In genomic region chr12:66176525-66176924, GRCh38 we compare ENCODE assay signal across 1 cellular context.
TF ChIP-seq lines count a peak whose summit lies in the region.

No MANE protein-coding gene starts in this region.

TF ChIP-seq in HepG2, 621 proteins besides CTCF, POLR2A, EP300 and RAD21:
- TF ChIP-seq, protein P1, sequence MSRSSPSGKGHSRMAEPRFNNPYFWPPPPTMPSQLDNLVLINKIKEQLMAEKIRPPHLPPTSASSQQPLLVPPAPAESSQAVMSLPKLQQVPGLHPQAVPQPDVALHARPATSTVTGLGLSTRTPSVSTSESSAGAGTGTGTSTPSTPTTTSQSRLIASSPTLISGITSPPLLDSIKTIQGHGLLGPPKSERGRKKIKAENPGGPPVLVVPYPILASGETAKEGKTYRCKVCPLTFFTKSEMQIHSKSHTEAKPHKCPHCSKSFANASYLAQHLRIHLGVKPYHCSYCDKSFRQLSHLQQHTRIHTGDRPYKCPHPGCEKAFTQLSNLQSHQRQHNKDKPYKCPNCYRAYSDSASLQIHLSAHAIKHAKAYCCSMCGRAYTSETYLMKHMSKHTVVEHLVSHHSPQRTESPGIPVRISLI (CRISPR knock-in tag; IDR thresholded peaks at IDR 0.05; ENCODE audit: borderline replicate concordance): no peak
- TF ChIP-seq ZMAT3 (CRISPR knock-in tag; conservative IDR thresholded peaks at IDR 0.05) (no peak), ZNF709 (CRISPR knock-in tag; IDR thresholded peaks at IDR 0.05) (no peak), JDP2 (CRISPR knock-in tag; IDR thresholded peaks at IDR 0.05; ENCODE audit: borderline replicate concordance) (no peak), ZNF788 (CRISPR knock-in tag; IDR thresholded peaks at IDR 0.05; ENCODE audit: borderline replicate concordance) (no peak), ZNF263 (CRISPR knock-in tag; IDR thresholded peaks at IDR 0.05) (no peak), SRY (CRISPR knock-in tag; IDR thresholded peaks at IDR 0.05) (no peak), ZNF382 (CRISPR knock-in tag; IDR thresholded peaks at IDR 0.05; ENCODE audit: borderline replicate concordance) (no peak), JUN (CRISPR knock-in tag; IDR thresholded peaks at IDR 0.05) (no peak), ZNF782 (CRISPR knock-in tag; IDR thresholded peaks at IDR 0.05; ENCODE audit: borderline replicate concordance) (no peak), AKAP8 (CRISPR knock-in tag; IDR thresholded peaks at IDR 0.05) (no peak), ZNF296 (CRISPR knock-in tag; conservative IDR thresholded peaks at IDR 0.05) (no peak), ZNF431 (CRISPR knock-in tag; IDR thresholded peaks at IDR 0.05; ENCODE audit: borderline replicate concordance, low read depth) (no peak), PCBP1 (IDR thresholded peaks at IDR 0.05; ENCODE audit: borderline replicate concordance, low read depth, low read length) (no peak), ZNF546 (CRISPR knock-in tag; conservative IDR thresholded peaks at IDR 0.05) (no peak)
- TF ChIP-seq, protein P2, sequence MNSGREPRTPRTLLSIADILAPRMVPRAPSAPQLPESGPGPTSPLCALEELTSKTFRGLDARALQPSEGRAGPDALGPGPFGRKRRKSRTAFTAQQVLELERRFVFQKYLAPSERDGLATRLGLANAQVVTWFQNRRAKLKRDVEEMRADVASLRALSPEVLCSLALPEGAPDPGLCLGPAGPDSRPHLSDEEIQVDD (CRISPR knock-in tag; IDR thresholded peaks at IDR 0.05; ENCODE audit: borderline replicate concordance): no peak
- TF ChIP-seq, protein P3, sequence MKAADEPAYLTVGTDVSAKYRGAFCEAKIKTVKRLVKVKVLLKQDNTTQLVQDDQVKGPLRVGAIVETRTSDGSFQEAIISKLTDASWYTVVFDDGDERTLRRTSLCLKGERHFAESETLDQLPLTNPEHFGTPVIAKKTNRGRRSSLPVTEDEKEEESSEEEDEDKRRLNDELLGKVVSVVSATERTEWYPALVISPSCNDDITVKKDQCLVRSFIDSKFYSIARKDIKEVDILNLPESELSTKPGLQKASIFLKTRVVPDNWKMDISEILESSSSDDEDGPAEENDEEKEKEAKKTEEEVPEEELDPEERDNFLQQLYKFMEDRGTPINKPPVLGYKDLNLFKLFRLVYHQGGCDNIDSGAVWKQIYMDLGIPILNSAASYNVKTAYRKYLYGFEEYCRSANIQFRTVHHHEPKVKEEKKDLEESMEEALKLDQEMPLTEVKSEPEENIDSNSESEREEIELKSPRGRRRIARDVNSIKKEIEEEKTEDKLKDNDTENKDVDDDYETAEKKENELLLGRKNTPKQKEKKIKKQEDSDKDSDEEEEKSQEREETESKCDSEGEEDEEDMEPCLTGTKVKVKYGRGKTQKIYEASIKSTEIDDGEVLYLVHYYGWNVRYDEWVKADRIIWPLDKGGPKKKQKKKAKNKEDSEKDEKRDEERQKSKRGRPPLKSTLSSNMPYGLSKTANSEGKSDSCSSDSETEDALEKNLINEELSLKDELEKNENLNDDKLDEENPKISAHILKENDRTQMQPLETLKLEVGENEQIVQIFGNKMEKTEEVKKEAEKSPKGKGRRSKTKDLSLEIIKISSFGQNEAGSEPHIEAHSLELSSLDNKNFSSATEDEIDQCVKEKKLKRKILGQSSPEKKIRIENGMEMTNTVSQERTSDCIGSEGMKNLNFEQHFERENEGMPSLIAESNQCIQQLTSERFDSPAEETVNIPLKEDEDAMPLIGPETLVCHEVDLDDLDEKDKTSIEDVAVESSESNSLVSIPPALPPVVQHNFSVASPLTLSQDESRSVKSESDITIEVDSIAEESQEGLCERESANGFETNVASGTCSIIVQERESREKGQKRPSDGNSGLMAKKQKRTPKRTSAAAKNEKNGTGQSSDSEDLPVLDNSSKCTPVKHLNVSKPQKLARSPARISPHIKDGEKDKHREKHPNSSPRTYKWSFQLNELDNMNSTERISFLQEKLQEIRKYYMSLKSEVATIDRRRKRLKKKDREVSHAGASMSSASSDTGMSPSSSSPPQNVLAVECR (CRISPR knock-in tag; IDR thresholded peaks at IDR 0.05; ENCODE audit: borderline replicate concordance): no peak
- TF ChIP-seq, protein P4, sequence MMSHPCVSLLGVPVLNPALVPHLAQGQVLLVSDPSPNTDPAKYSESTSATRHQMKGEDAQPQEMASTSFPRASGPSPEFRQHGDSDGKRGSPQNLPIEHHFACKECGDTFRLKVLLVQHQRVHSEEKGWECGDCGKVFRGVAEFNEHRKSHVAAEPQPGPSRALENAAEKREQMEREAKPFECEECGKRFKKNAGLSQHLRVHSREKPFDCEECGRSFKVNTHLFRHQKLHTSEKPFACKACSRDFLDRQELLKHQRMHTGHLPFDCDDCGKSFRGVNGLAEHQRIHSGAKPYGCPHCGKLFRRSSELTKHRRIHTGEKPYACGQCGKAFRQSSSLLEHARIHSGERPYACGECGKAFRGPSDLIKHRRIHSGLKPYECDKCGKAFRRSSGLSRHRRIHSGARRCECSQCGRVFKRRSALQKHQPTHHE (CRISPR knock-in tag; IDR thresholded peaks at IDR 0.05; ENCODE audit: borderline replicate concordance): no peak
- TF ChIP-seq, protein P5, sequence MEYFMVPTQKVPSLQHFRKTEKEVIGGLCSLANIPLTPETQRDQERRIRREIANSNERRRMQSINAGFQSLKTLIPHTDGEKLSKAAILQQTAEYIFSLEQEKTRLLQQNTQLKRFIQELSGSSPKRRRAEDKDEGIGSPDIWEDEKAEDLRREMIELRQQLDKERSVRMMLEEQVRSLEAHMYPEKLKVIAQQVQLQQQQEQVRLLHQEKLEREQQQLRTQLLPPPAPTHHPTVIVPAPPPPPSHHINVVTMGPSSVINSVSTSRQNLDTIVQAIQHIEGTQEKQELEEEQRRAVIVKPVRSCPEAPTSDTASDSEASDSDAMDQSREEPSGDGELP (IDR thresholded peaks at IDR 0.05; ENCODE audit: borderline replicate concordance, low read depth): no peak
- TF ChIP-seq, protein P6, sequence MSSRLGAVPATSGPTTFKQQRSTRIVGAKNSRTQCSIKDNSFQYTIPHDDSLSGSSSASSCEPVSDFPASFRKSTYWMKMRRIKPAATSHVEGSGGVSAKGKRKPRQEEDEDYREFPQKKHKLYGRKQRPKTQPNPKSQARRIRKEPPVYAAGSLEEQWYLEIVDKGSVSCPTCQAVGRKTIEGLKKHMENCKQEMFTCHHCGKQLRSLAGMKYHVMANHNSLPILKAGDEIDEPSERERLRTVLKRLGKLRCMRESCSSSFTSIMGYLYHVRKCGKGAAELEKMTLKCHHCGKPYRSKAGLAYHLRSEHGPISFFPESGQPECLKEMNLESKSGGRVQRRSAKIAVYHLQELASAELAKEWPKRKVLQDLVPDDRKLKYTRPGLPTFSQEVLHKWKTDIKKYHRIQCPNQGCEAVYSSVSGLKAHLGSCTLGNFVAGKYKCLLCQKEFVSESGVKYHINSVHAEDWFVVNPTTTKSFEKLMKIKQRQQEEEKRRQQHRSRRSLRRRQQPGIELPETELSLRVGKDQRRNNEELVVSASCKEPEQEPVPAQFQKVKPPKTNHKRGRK (CRISPR knock-in tag; IDR thresholded peaks at IDR 0.05): no peak
